31 cellular contexts compared by ENCODE assay signal in genomic region chr1:24339996-24340395, GRCh38. TPM values are rescaled to one million over a fixed set of nuclear protein-coding genes. Genes with fewer than 3 reads are reported as not detected.
"Had no signal": no experiment of that assay in that cellular context is flagged by ENCODE, and none has a peak within 500 bp of the region (broad histone marks: within the 10 kb centered on the region; RNA-seq: fewer than 3 reads in every experiment).

No MANE protein-coding gene starts in this region.

- DNase-seq: activated CD4-positive, alpha-beta T cell treated with anti-CD3 and anti-CD28 coated beads, Interleukin-2, amount 10 ng/mL, durations not matched to agents 24 days and 14 days; activated CD4-positive, alpha-beta T cell treated with anti-CD3 and anti-CD28 coated beads, Interleukin-2, amount 50 U/mL, for 4 hours; activated CD8-positive, alpha-beta T cell treated with anti-CD3 and anti-CD28 coated beads, Interleukin-2, amount 10 ng/mL, durations not matched to agents 7 days and 5 days; activated gamma-delta T cell; activated naive CD4-positive, alpha-beta T cell treated with Interleukin-2 at 50 U/mL for 16 hours; activated naive CD8-positive, alpha-beta T cell treated with anti-CD3 and anti-CD28 coated beads, Interleukin-2, amount 10 ng/mL, durations not matched to agents 7 days and 5 days; activated T-cell treated with anti-CD3 and anti-CD28 coated beads, Interleukin-2, amount 50 U/mL, for 24 hours; amygdala; Kasumi-1; MG63; NCI-H1048; NCI-H1105 treated with DMSO at 0.1 percent for 48 hours; NCI-H1436; NCI-H1694; NCI-H1930; NCI-H2081 treated with DMSO at 0.1 percent for 48 hours; NCI-H345; NCI-H524 treated with DMSO at 0.1 percent for 48 hours; PC-3; Peyer's patch; RPMI8226; SHP77 treated with DMSO at 0.1 percent for 48 hours; SK-N-SH had no signal

- FAIRE-seq: TTC549 had no signal

- H3K27me3 ChIP-seq: ascending aorta, cardiac muscle cell, MG63, Peyer's patch, SJSA1 had no signal

- H3K9me3 Mint-ChIP-seq: activated CD4-positive, alpha-beta T cell treated with anti-CD3 and anti-CD28 coated beads, Interleukin-2, amount 10 ng/mL, durations not matched to agents 24 days and 14 days; activated naive CD4-positive, alpha-beta T cell treated with anti-CD3 and anti-CD28 coated beads, Interleukin-2, amount 50 U/mL, for 24 hours; activated naive CD8-positive, alpha-beta T cell treated with anti-CD3 and anti-CD28 coated beads, Interleukin-2, amount 10 ng/mL, durations not matched to agents 7 days and 5 days; activated T-cell treated with anti-CD3 and anti-CD28 coated beads, Interleukin-2, amount 50 U/mL, for 24 hours; activated T-helper 2 cell treated with anti-CD3 and anti-CD28 coated beads, Interferon-gamma antibody, Interleukin-2, Interleukin-4, amounts not matched to agents 10 μg/mL and 5 μg/mL and 100 μg/mL, durations not matched to agents 14 hours and 24 hours and 36 hours; T-helper 1 cell treated with Interleukin-12 subunit alpha and Interleukin-12 subunit beta and Interleukin-4 antibody, amounts not matched to agents 30 μg/mL and 1 μg/mL, for 36 hours; T-helper 2 cell treated with Interferon-gamma antibody and Interleukin-4, amounts not matched to agents 5 μg/mL and 100 μg/mL, for 36 hours had no signal

- H3K27ac ChIP-seq: ascending aorta, cardiac muscle cell, Peyer's patch, SJSA1 had no signal

- H3K27me3 Mint-ChIP-seq: activated T-cell treated with anti-CD3 and anti-CD28 coated beads, Interleukin-2, amount 50 U/mL, for 24 hours had no signal

- H3K9me3 ChIP-seq: ascending aorta, MG63, Peyer's patch, SJSA1, SK-N-SH had no signal

- H3K9ac ChIP-seq: SK-N-SH had no signal

- H3K4me1 ChIP-seq: ascending aorta, Peyer's patch, SJSA1 had no signal

- H3K4me1 Mint-ChIP-seq: activated naive CD4-positive, alpha-beta T cell treated with anti-CD3 and anti-CD28 coated beads, Interleukin-2, amount 50 U/mL, for 24 hours had no signal

- H3K36me3 ChIP-seq: ascending aorta, cardiac muscle cell, MG63, Peyer's patch, SJSA1 had no signal

- H3K4me2 ChIP-seq: SK-N-SH had no signal

- ATAC-seq: activated CD8-positive, alpha-beta T cell treated with anti-CD3 and anti-CD28 coated beads, Interleukin-2, amount 10 ng/mL, durations not matched to agents 7 days and 5 days; PC-3 had no signal

- H3K36me3 Mint-ChIP-seq: activated naive CD4-positive, alpha-beta T cell treated with anti-CD3 and anti-CD28 coated beads, Interleukin-2, amount 50 U/mL, for 24 hours; activated naive CD8-positive, alpha-beta T cell treated with anti-CD3 and anti-CD28 coated beads, Interleukin-2, amount 10 ng/mL, durations not matched to agents 7 days and 5 days had no signal

- H3K4me3 Mint-ChIP-seq: activated CD4-positive, alpha-beta T cell treated with anti-CD3 and anti-CD28 coated beads, Interleukin-2, amount 10 ng/mL, durations not matched to agents 24 days and 14 days; activated CD8-positive, alpha-beta T cell treated with anti-CD3 and anti-CD28 coated beads, Interleukin-2, amount 10 ng/mL, durations not matched to agents 7 days and 5 days; activated naive CD4-positive, alpha-beta T cell treated with anti-CD3 and anti-CD28 coated beads, Interleukin-2, amount 50 U/mL, for 24 hours; activated naive CD8-positive, alpha-beta T cell treated with anti-CD3 and anti-CD28 coated beads, Interleukin-2, amount 10 ng/mL, durations not matched to agents 7 days and 5 days; activated T-cell treated with anti-CD3 and anti-CD28 coated beads, Interleukin-2, amount 50 U/mL, for 24 hours; T-helper 1 cell treated with Interleukin-12 subunit alpha and Interleukin-12 subunit beta and Interleukin-4 antibody, amounts not matched to agents 30 μg/mL and 1 μg/mL, for 36 hours; T-helper 2 cell treated with Interferon-gamma antibody and Interleukin-4, amounts not matched to agents 5 μg/mL and 100 μg/mL, for 36 hours had no signal

- H3K27ac Mint-ChIP-seq: activated CD4-positive, alpha-beta T cell treated with anti-CD3 and anti-CD28 coated beads, Interleukin-2, amount 10 ng/mL, durations not matched to agents 24 days and 14 days; activated CD8-positive, alpha-beta T cell treated with anti-CD3 and anti-CD28 coated beads, Interleukin-2, amount 10 ng/mL, durations not matched to agents 7 days and 5 days; activated naive CD4-positive, alpha-beta T cell treated with anti-CD3 and anti-CD28 coated beads, Interleukin-2, amount 50 U/mL, for 24 hours; activated naive CD8-positive, alpha-beta T cell treated with anti-CD3 and anti-CD28 coated beads, Interleukin-2, amount 10 ng/mL, durations not matched to agents 7 days and 5 days; activated T-cell treated with anti-CD3 and anti-CD28 coated beads, Interleukin-2, amount 50 U/mL, for 24 hours; activated T-helper 2 cell treated with anti-CD3 and anti-CD28 coated beads, Interferon-gamma antibody, Interleukin-2, Interleukin-4, amounts not matched to agents 10 μg/mL and 5 μg/mL and 100 μg/mL, durations not matched to agents 14 hours and 24 hours and 36 hours; T-helper 1 cell treated with Interleukin-12 subunit alpha and Interleukin-12 subunit beta and Interleukin-4 antibody, amounts not matched to agents 30 μg/mL and 1 μg/mL, for 36 hours; T-helper 2 cell treated with Interferon-gamma antibody and Interleukin-4, amounts not matched to agents 5 μg/mL and 100 μg/mL, for 36 hours had no signal

- H3K4me3 ChIP-seq: ascending aorta, cardiac muscle cell, MG63, Peyer's patch, SJSA1 had no signal

RNA-seq across cellular contexts. Expression of gene GRHL3, which starts 20.8 kb away (rescaled TPM):
- total RNA-seq: activated CD4-positive, alpha-beta T cell treated with anti-CD3 and anti-CD28 coated beads, Interleukin-2, amount 10 ng/mL, durations not matched to agents 24 days and 14 days; activated CD8-positive, alpha-beta T cell treated with anti-CD3 and anti-CD28 coated beads, Interleukin-2, amount 10 ng/mL, durations not matched to agents 7 days and 5 days; activated naive CD8-positive, alpha-beta T cell treated with anti-CD3 and anti-CD28 coated beads, Interleukin-2, amount 10 ng/mL, durations not matched to agents 7 days and 5 days; activated T-helper 2 cell treated with anti-CD3 and anti-CD28 coated beads, Interferon-gamma antibody, Interleukin-2, Interleukin-4, amounts not matched to agents 10 μg/mL and 5 μg/mL and 100 μg/mL, durations not matched to agents 14 hours and 24 hours and 36 hours; ascending aorta; SJSA1 had no signal
- polyA plus RNA-seq: cardiac muscle cell had no signal
